Comparison of ENCODE assay signal across 37 cellular contexts in the genomic region with DNA sequence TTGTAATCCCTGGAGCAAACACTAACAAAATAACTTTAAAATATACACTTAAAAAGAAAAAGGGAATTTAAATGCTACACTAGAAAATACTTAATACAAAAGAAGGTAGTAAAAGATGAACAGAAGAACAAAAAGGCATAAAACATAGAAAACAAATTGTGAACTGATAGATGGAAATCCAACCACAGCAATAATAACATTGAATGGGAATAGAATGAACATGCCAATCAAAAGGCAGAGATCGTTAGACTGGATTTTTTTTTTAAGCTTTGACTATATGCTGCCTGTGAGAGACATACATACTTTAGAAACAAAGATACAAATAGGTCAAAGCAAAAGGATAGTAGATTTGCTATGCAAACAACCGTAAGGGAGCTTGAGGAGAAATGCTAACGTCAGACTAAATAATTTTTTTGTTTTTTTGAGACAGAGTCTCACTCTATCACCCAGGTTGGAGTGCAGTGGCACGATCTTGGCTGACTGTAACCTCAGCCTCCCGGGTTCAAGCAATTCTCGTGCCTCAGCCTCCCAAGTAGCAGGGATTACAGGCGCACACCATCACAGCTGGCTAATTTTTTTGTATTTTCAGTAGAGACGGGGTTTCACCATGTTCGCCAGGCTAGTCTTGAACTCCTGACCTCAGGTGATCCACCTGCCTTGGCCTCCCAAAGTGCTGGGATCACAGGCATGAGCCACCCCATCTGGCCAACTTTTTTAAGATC. TPM values are rescaled to one million over a fixed set of nuclear protein-coding genes. Genes with fewer than 3 reads are reported as not detected.
"Had no signal": no experiment of that assay in that cellular context is flagged by ENCODE, and none has a peak within 500 bp of the region (broad histone marks: within the 10 kb centered on the region; RNA-seq: fewer than 3 reads in every experiment).

No MANE protein-coding gene starts in this region.

- H3K4me1 ChIP-seq: ascending aorta, gastroesophageal sphincter, left lung, psoas muscle, right atrium auricular region, suprapubic skin, tibial nerve had no signal

- DNase-seq: activated B cell treated with CpG ODN at 0.5 μM for 24 hours; activated CD4-positive, alpha-beta T cell treated with anti-CD3 and anti-CD28 coated beads, Interleukin-2, amount 50 U/mL, for 1 hour; activated CD8-positive, alpha-beta T cell treated with anti-CD3 and anti-CD28 coated beads for 36 hours; activated effector memory CD4-positive, alpha-beta T cell treated with anti-CD3 and anti-CD28 coated beads, Interleukin-2, amount 50 U/mL, for 16 hours; activated naive CD4-positive, alpha-beta T cell treated with anti-CD3 and anti-CD28 coated beads for 36 hours; activated naive CD8-positive, alpha-beta T cell treated with anti-CD3 and anti-CD28 coated beads for 36 hours; activated T-cell treated with anti-CD3 and anti-CD28 coated beads, Interleukin-2, amount 50 U/mL, for 1 hour; brain microvascular endothelial cell; heart left ventricle; kidney glomerular epithelial cell; left lung; mesendoderm; nephron progenitor cell; pancreas; psoas muscle; SK-N-SH; stimulated activated CD4-positive, alpha-beta T cell treated with anti-CD3 and anti-CD28 coated beads, Interleukin-15, amount 100 ng/mL, for 24 hours; stimulated activated naive CD4-positive, alpha-beta T cell; SW 1271; T-helper 9 cell had no signal

- H3K27ac Mint-ChIP-seq: activated B cell treated with CpG ODN at 0.5 μM for 24 hours; activated CD8-positive, alpha-beta T cell treated with anti-CD3 and anti-CD28 coated beads for 36 hours; activated naive CD4-positive, alpha-beta T cell treated with anti-CD3 and anti-CD28 coated beads for 36 hours; activated naive CD8-positive, alpha-beta T cell treated with anti-CD3 and anti-CD28 coated beads for 36 hours; activated T-helper 1 cell treated with anti-CD3 and anti-CD28 coated beads, Interleukin-12 subunit alpha, Interleukin-12 subunit beta, Interleukin-2, Interleukin-4 antibody, amounts not matched to agents 30 ng/mL and 10 ng/mL and 1 ng/mL, durations not matched to agents 14 hours and 24 hours and 36 hours; nephron progenitor cell; T-helper 1 cell treated with Interleukin-12 subunit alpha and Interleukin-12 subunit beta and Interleukin-4 antibody, amounts not matched to agents 30 μg/mL and 1 μg/mL, for 36 hours had no signal

- H3K36me3 Mint-ChIP-seq: activated naive CD8-positive, alpha-beta T cell treated with anti-CD3 and anti-CD28 coated beads for 36 hours had no signal

- ATAC-seq: activated CD8-positive, alpha-beta T cell treated with anti-CD3 and anti-CD28 coated beads for 36 hours; gastroesophageal sphincter; heart left ventricle; left lung; psoas muscle had no signal

- H3K9me3 ChIP-seq: ascending aorta, gastroesophageal sphincter, heart left ventricle, left lung, neutrophil, pancreas, psoas muscle, right atrium auricular region, SK-N-SH, suprapubic skin, tibial nerve had no signal

- H3K27me3 ChIP-seq: ascending aorta, heart left ventricle, left lung, pancreas, right atrium auricular region had no signal

- H3K4me3 Mint-ChIP-seq: activated B cell treated with CpG ODN at 0.5 μM for 24 hours; activated CD8-positive, alpha-beta T cell treated with anti-CD3 and anti-CD28 coated beads for 36 hours; activated naive CD4-positive, alpha-beta T cell treated with anti-CD3 and anti-CD28 coated beads for 36 hours; activated naive CD8-positive, alpha-beta T cell treated with anti-CD3 and anti-CD28 coated beads for 36 hours; activated T-helper 1 cell treated with anti-CD3 and anti-CD28 coated beads, Interleukin-12 subunit alpha, Interleukin-12 subunit beta, Interleukin-2, Interleukin-4 antibody, amounts not matched to agents 30 ng/mL and 10 ng/mL and 1 ng/mL, durations not matched to agents 14 hours and 24 hours and 36 hours; nephron progenitor cell; T-helper 1 cell treated with Interleukin-12 subunit alpha and Interleukin-12 subunit beta and Interleukin-4 antibody, amounts not matched to agents 30 μg/mL and 1 μg/mL, for 36 hours had no signal

- H3K27ac ChIP-seq: ascending aorta, brain microvascular endothelial cell, gastroesophageal sphincter, heart left ventricle, left lung, neutrophil, psoas muscle, right atrium auricular region, suprapubic skin, tibial nerve had no signal

- H3K4me1 Mint-ChIP-seq: activated B cell treated with CpG ODN at 0.5 μM for 24 hours; activated naive CD8-positive, alpha-beta T cell treated with anti-CD3 and anti-CD28 coated beads for 36 hours had no signal

- H3K4me3 ChIP-seq: ascending aorta, gastroesophageal sphincter, heart left ventricle, left lung, lung, pancreas, psoas muscle, right atrium auricular region, suprapubic skin, tibial nerve had no signal

- H3K36me3 ChIP-seq: ascending aorta, brain microvascular endothelial cell, gastroesophageal sphincter, heart left ventricle, left lung, neutrophil, pancreas, right atrium auricular region, suprapubic skin, tibial nerve had no signal

- H3K9me3 Mint-ChIP-seq: activated B cell treated with CpG ODN at 0.5 μM for 24 hours; activated CD8-positive, alpha-beta T cell treated with anti-CD3 and anti-CD28 coated beads for 36 hours; activated naive CD4-positive, alpha-beta T cell treated with anti-CD3 and anti-CD28 coated beads for 36 hours; activated naive CD8-positive, alpha-beta T cell treated with anti-CD3 and anti-CD28 coated beads for 36 hours; activated T-helper 1 cell treated with anti-CD3 and anti-CD28 coated beads, Interleukin-12 subunit alpha, Interleukin-12 subunit beta, Interleukin-2, Interleukin-4 antibody, amounts not matched to agents 30 ng/mL and 10 ng/mL and 1 ng/mL, durations not matched to agents 14 hours and 24 hours and 36 hours; T-helper 1 cell treated with Interleukin-12 subunit alpha and Interleukin-12 subunit beta and Interleukin-4 antibody, amounts not matched to agents 30 μg/mL and 1 μg/mL, for 36 hours had no signal

RNA-seq across cellular contexts. Expression of a gene that starts 6.5 kb away (rescaled TPM):
- total RNA-seq: activated B cell treated with CpG ODN at 0.5 μM for 24 hours; activated CD8-positive, alpha-beta T cell treated with anti-CD3 and anti-CD28 coated beads for 36 hours; activated naive CD4-positive, alpha-beta T cell treated with anti-CD3 and anti-CD28 coated beads for 36 hours; activated naive CD8-positive, alpha-beta T cell treated with anti-CD3 and anti-CD28 coated beads for 36 hours; endothelial cell of umbilical vein; fibroblast of lung; fibroblast of villous mesenchyme; myocyte had no signal
- polyA plus RNA-seq: endothelial cell of umbilical vein, fibroblast of lung, SK-N-SH had no signal

RNA-seq across cellular contexts. Expression of a gene that starts 59.4 kb away (rescaled TPM):
- total RNA-seq: activated B cell treated with CpG ODN at 0.5 μM for 24 hours; activated CD8-positive, alpha-beta T cell treated with anti-CD3 and anti-CD28 coated beads for 36 hours; activated naive CD4-positive, alpha-beta T cell treated with anti-CD3 and anti-CD28 coated beads for 36 hours; activated naive CD8-positive, alpha-beta T cell treated with anti-CD3 and anti-CD28 coated beads for 36 hours; activated T-helper 1 cell treated with anti-CD3 and anti-CD28 coated beads, Interleukin-12 subunit alpha, Interleukin-12 subunit beta, Interleukin-2, Interleukin-4 antibody, amounts not matched to agents 30 ng/mL and 10 ng/mL and 1 ng/mL, durations not matched to agents 14 hours and 24 hours and 36 hours; ascending aorta; cardiac septum; cerebellum; endothelial cell of umbilical vein; fibroblast of lung; fibroblast of villous mesenchyme; gastroesophageal sphincter; heart left ventricle; left lung; lung; mononuclear cell; myocyte; pancreas; psoas muscle; right atrium auricular region; tibial nerve had no signal
- polyA plus RNA-seq: endothelial cell of umbilical vein, esophagus, fibroblast of lung, lung, pancreas, psoas muscle, SK-N-SH had no signal
